Comparison of ENCODE assay signal across 2 cellular contexts in the genomic region with DNA sequence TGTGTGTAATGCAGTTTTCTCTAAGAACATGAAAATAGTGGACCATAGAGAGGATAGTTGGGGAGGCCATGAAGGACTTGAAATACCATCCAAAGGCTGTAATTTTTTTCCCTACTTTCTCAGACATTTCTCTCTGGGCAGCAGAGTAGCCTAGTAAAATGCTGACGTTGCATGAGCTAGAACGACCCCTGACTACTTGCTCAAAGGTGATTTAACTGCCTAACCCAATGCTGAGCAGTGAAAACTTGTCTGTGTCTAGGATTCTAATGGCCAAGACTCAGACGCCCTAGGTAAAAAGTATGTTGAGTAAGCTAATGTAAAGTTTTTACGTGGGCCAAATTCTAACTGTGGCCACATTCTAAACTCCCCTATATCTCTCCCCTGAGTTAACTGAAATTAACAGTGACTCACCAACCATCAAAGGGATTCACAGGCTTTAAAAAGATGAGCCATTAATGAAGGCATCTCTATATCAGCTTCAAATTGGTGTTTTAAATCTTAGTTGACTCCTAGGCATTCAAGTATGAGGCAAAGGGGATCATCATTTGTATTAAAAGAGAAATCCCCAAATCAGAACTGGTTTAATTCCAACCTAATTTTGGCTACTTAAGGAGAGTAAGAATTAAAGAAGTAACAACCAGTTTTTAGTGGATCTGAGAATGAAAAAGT.
A peak's percentile ranks its signal among the peaks of the same experiment; 100 is the strongest.
TF ChIP-seq lines count a peak whose summit lies in the region.

No MANE protein-coding gene starts in this region.

TF ChIP-seq in IMR-90, 13 proteins besides CTCF, POLR2A, EP300 and RAD21 (continued from another document):
- TF ChIP-seq USF2 (IDR thresholded peaks at IDR 0.05; ENCODE audit: low read depth, low read length): no peak
- peak; percentile 80 for TF ChIP-seq MAFK (IDR thresholded peaks at IDR 0.05; ENCODE audit: low read depth, low read length)

TF ChIP-seq in K562, 482 proteins besides CTCF, POLR2A, EP300 and RAD21 (continued from another document):
- TF ChIP-seq, protein P1, sequence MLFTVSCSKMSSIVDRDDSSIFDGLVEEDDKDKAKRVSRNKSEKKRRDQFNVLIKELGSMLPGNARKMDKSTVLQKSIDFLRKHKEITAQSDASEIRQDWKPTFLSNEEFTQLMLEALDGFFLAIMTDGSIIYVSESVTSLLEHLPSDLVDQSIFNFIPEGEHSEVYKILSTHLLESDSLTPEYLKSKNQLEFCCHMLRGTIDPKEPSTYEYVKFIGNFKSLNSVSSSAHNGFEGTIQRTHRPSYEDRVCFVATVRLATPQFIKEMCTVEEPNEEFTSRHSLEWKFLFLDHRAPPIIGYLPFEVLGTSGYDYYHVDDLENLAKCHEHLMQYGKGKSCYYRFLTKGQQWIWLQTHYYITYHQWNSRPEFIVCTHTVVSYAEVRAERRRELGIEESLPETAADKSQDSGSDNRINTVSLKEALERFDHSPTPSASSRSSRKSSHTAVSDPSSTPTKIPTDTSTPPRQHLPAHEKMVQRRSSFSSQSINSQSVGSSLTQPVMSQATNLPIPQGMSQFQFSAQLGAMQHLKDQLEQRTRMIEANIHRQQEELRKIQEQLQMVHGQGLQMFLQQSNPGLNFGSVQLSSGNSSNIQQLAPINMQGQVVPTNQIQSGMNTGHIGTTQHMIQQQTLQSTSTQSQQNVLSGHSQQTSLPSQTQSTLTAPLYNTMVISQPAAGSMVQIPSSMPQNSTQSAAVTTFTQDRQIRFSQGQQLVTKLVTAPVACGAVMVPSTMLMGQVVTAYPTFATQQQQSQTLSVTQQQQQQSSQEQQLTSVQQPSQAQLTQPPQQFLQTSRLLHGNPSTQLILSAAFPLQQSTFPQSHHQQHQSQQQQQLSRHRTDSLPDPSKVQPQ (CRISPR knock-in tag; IDR thresholded peaks at IDR 0.05; ENCODE audit: borderline replicate concordance): no peak
- TF ChIP-seq ZNF3 (CRISPR knock-in tag; IDR thresholded peaks at IDR 0.05) (no peak), ZNF778 (CRISPR knock-in tag; IDR thresholded peaks at IDR 0.05) (no peak), CTBP1 (IDR thresholded peaks at IDR 0.05; ENCODE audit: borderline replicate concordance) (no peak), RBM39 (optimal IDR thresholded peaks at IDR 0.05; ENCODE audit: low read depth, low read length) (no peak), C11orf30 (IDR thresholded peaks at IDR 0.05; ENCODE audit: low read depth) (peak; percentile 28; the same call in 1 of the 2 replicates), MAFK (IDR thresholded peaks at IDR 0.05; ENCODE audit: low read length) (peak; percentile 53), BDP1 (IDR thresholded peaks at IDR 0.05; ENCODE audit: insufficient read depth, insufficient read length) (no peak), ETV1 (tag; conservative IDR thresholded peaks at IDR 0.05; ENCODE audit: low read depth) (no peak), MEIS2 (IDR thresholded peaks at IDR 0.05; ENCODE audit: partially characterized antibody) (no peak), FOXP1 (CRISPR knock-in tag; IDR thresholded peaks at IDR 0.05) (no peak), HIVEP1 (CRISPR knock-in tag; IDR thresholded peaks at IDR 0.05) (no peak)
